21 cellular contexts compared by ENCODE assay signal in genomic region chrX:37470711-37471110, GRCh38.
DNase-seq lines count a peak whose midpoint lies in the region; ATAC-seq, FAIRE-seq and TF ChIP-seq lines count a peak whose summit lies in the region.
"Had no signal": no experiment of that assay in that cellular context is flagged by ENCODE, and none has a peak within 500 bp of the region (broad histone marks: within the 10 kb centered on the region; RNA-seq: fewer than 3 reads in every experiment).

No MANE protein-coding gene starts in this region.

- intact Hi-C loops in MCF 10A (cut with micrococcal nuclease) = no loop called here
- intact Hi-C loops in breast epithelium (cut with DNase I; ENCODE audit: low total_unique reads) = no loop called here
- intact Hi-C loops in endothelial cell of umbilical vein (cut with micrococcal nuclease) = no loop called here
- intact Hi-C loops in natural killer cell (cut with micrococcal nuclease) = no loop called here

- H4K20me1 ChIP-seq in endothelial cell of umbilical vein (replicated peaks; ENCODE audit: control insufficient read depth, extremely low read depth, insufficient read depth, low read length) = no peaks in the 10 kb centered on the region
- H4K20me1 ChIP-seq: BLaER1 had no signal

- H3K4me3 Mint-ChIP-seq in MCF 10A (ENCODE audit: unreplicated experiment) (no peak overlapping the region), natural killer cell (no peak overlapping the region)
- H3K4me3 Mint-ChIP-seq: B cell; CD8-positive, alpha-beta T cell; GM23338; H9 had no signal

- dilution Hi-C loops in endothelial cell of umbilical vein (cut with MboI; ENCODE audit: extremely low pct_ligation_motif_present, low sequenced_read_pairs) = no loop called here

- H3K4me3 ChIP-seq in breast epithelium = no peak overlapping the region
- no peak overlapping the region for H3K4me3 ChIP-seq in endothelial cell of umbilical vein (replicated peaks in 1 of 3; ENCODE audit: insufficient read depth in 1 of 3, low read depth in 1 of 3, low read length in 3 of 3)
- H3K4me3 ChIP-seq: BLaER1, GM23338 had no signal

- no peaks in the 10 kb centered on the region for H3K4me1 ChIP-seq in breast epithelium
- H3K4me1 ChIP-seq in endothelial cell of umbilical vein (ENCODE audit: control insufficient read depth, extremely low read depth, insufficient read depth, low read length) = peaks cover 5% of the 10 kb centered on the region
- H3K4me1 ChIP-seq: BLaER1, Caco-2 had no signal

- H3K79me2 ChIP-seq in endothelial cell of umbilical vein (ENCODE audit: control insufficient read depth, insufficient read depth, low read length) = no peaks in the 10 kb centered on the region

- DNase-seq in MCF 10A (ENCODE audit: unreplicated experiment) (peak; percentile 9), breast epithelium (ENCODE audit: low spot score in 2 of 2) (no peak), endothelial cell of umbilical vein (ENCODE audit: low read depth, low spot score) (peak; percentile 20), lung microvascular endothelial cell (ENCODE audit: low read depth in 2 of 2) (peak; percentile 3 to 41), natural killer cell (no peak), NCI-H526 treated with DMSO at 0.1 percent for 48 hours (lab: John Stamatoyannopoulos, UW) (no peak)
- DNase-seq: Caco-2; CD4-positive, CD25-positive, alpha-beta regulatory T cell; CD8-positive, alpha-beta T cell; DMS153; DND-41; H9 had no signal

- TF ChIP-seq CTCF in MCF 10A (IDR thresholded peaks at IDR 0.05; ENCODE audit: unreplicated experiment) (no peak), breast epithelium (IDR thresholded peaks at IDR 0.05) (no peak), endothelial cell of umbilical vein (IDR thresholded peaks at IDR 0.05; ENCODE audit: extremely low read depth in 1 of 2, insufficient read depth in 1 of 2, low read depth in 1 of 2, low read length in 2 of 2) (no peak), natural killer cell (IDR thresholded peaks at IDR 0.05) (no peak)

- POLR2A ChIA-PET in MCF 10A (lab: Yijun Ruan, JAX) (no interaction called here), endothelial cell of umbilical vein (lab: Charles Lee) (no interaction called here)

- no peak overlapping the region for H3K9ac ChIP-seq in endothelial cell of umbilical vein (replicated peaks; ENCODE audit: extremely low read depth, insufficient read depth, low read length)
- H3K9ac ChIP-seq: BLaER1 had no signal

- H3K9me3 Mint-ChIP-seq in MCF 10A (ENCODE audit: unreplicated experiment) (no peaks in the 10 kb centered on the region), natural killer cell (no peaks in the 10 kb centered on the region)
- H3K9me3 Mint-ChIP-seq: CD8-positive, alpha-beta T cell; GM23338 had no signal

- H3K4me2 ChIP-seq in endothelial cell of umbilical vein (ENCODE audit: insufficient read depth, low read length) = no peak overlapping the region
- H3K4me2 ChIP-seq: BLaER1, GM23338 had no signal

- peak; percentile 78 for FAIRE-seq in endothelial cell of umbilical vein (lab: Jason Lieb, UNC)
- FAIRE-seq: A204.1, G401.6, GM12892 had no signal

- H3K36me3 ChIP-seq in breast epithelium (no peaks in the 10 kb centered on the region), endothelial cell of umbilical vein (ENCODE audit: control insufficient read depth in 2 of 2, extremely low read depth in 1 of 2, insufficient read depth in 2 of 2, low read length in 2 of 2) (peaks cover 0 to 4% of the 10 kb centered on the region in 2 experiments)
- H3K36me3 ChIP-seq: BLaER1 had no signal

- H3K27ac Mint-ChIP-seq in MCF 10A (ENCODE audit: low read depth, unreplicated experiment) (no peak overlapping the region), natural killer cell (no peak overlapping the region)
- H3K27ac Mint-ChIP-seq: B cell; CD4-positive, CD25-positive, alpha-beta regulatory T cell; CD8-positive, alpha-beta T cell; GM23338; H9 had no signal

- ATAC-seq in natural killer cell = no peak
- ATAC-seq: CD8-positive, alpha-beta T cell; GM23338; HCT116 had no signal

- no peak overlapping the region for H3K27ac ChIP-seq in breast epithelium
- no peak overlapping the region for H3K27ac ChIP-seq in endothelial cell of umbilical vein (ENCODE audit: insufficient read depth, low read depth, low read length)
- H3K27ac ChIP-seq: 22Rv1, BLaER1, C4-2B had no signal

- H3K27me3 Mint-ChIP-seq in MCF 10A (ENCODE audit: insufficient read depth, unreplicated experiment) = peaks cover 33% of the 10 kb centered on the region
- peaks cover 0 to 11% of the 10 kb centered on the region in 2 donors for H3K27me3 Mint-ChIP-seq in natural killer cell (ENCODE audit: low read depth in 2 of 2)
- H3K27me3 Mint-ChIP-seq: B cell had no signal

- BruUV-seq in MCF 10A (replicated peaks; lab: Mats Ljungman, UMichigan) = no TSS peak
- BruUV-seq in endothelial cell of umbilical vein (replicated peaks; lab: Mats Ljungman, UMichigan) = no TSS peak

- no peaks in the 10 kb centered on the region for H3K4me1 Mint-ChIP-seq in MCF 10A (ENCODE audit: insufficient read depth, unreplicated experiment)
- H3K4me1 Mint-ChIP-seq in natural killer cell = no peaks in the 10 kb centered on the region
- H3K4me1 Mint-ChIP-seq: B cell; CD4-positive, CD25-positive, alpha-beta regulatory T cell had no signal

- no peak overlapping the region for H2AFZ ChIP-seq in endothelial cell of umbilical vein (ENCODE audit: low read depth, low read length)
- H2AFZ ChIP-seq: GM23338 had no signal

- no peaks in the 10 kb centered on the region for H3K9me1 ChIP-seq in endothelial cell of umbilical vein (replicated peaks; ENCODE audit: control insufficient read depth, extremely low read depth, insufficient read depth, low read length)

- H3K9me3 ChIP-seq in breast epithelium (no peaks in the 10 kb centered on the region), endothelial cell of umbilical vein (replicated peaks; ENCODE audit: control insufficient read depth, insufficient read depth, low read length) (no peaks in the 10 kb centered on the region)
- H3K9me3 ChIP-seq: BLaER1, Caco-2 had no signal

- TF ChIP-seq POLR2A in breast epithelium (IDR thresholded peaks at IDR 0.05) (no peak), endothelial cell of umbilical vein (IDR thresholded peaks at IDR 0.05; ENCODE audit: low read depth, low read length) (no peak)

- H3K27me3 ChIP-seq in breast epithelium (peaks cover 0 to 47% of the 10 kb centered on the region in 2 donors), endothelial cell of umbilical vein (ENCODE audit: control insufficient read depth in 2 of 2, insufficient read depth in 2 of 2, low read length in 2 of 2) (no peaks in the 10 kb centered on the region)
- H3K27me3 ChIP-seq: BLaER1 had no signal

- H3K36me3 Mint-ChIP-seq in MCF 10A (ENCODE audit: insufficient read depth, unreplicated experiment) (no peaks in the 10 kb centered on the region), natural killer cell (no peaks in the 10 kb centered on the region)
- H3K36me3 Mint-ChIP-seq: CD4-positive, CD25-positive, alpha-beta regulatory T cell; CD8-positive, alpha-beta T cell had no signal

- CTCF ChIA-PET in MCF 10A (lab: Yijun Ruan, JAX) (interaction anchor here (0.6 kb wide), 1 partner anchor 17 kb away, joined by 3 read pairs; no protein-coding TSS in a partner anchor), endothelial cell of umbilical vein (lab: Charles Lee) (no interaction called here)

TF ChIP-seq in endothelial cell of umbilical vein, 7 proteins besides CTCF, POLR2A, EP300 and RAD21:
- no peak for TF ChIP-seq JUN (IDR thresholded peaks at IDR 0.05; ENCODE audit: borderline replicate concordance, insufficient read depth, insufficient read length, low read depth)
- no peak for TF ChIP-seq MAX (IDR thresholded peaks at IDR 0.05; ENCODE audit: insufficient read depth, insufficient read length)
- TF ChIP-seq EZH2 (IDR thresholded peaks at IDR 0.05; ENCODE audit: borderline replicate concordance, low read depth, low read length, severe bottlenecking) = no peak
- no peak for TF ChIP-seq GATA2 (IDR thresholded peaks at IDR 0.05; ENCODE audit: insufficient read depth, insufficient read length, low read depth, low read length)
- TF ChIP-seq FOS (IDR thresholded peaks at IDR 0.05; ENCODE audit: borderline replicate concordance, insufficient read depth, low read length) = no peak
- TF ChIP-seq POLR2AphosphoS5 (IDR thresholded peaks at IDR 0.05; ENCODE audit: insufficient read depth, low read depth, low read length) = no peak

Comparison
In these comparisons a context has a peak if more than half of its experiments do, and no peak if none do; other contexts are left out.
1. DNase-seq: peak in MCF 10A (single experiment), endothelial cell of umbilical vein (single experiment) and lung microvascular endothelial cell (2 of 2); none in breast epithelium (0 of 2), natural killer cell (single experiment) and NCI-H526 treated with DMSO at 0.1 percent for 48 hours (single experiment).